ENCODE assay signal across 11 cellular contexts in genomic region chr9:90007516-90008430, GRCh38.
A peak's percentile ranks its signal among the peaks of the same experiment; 100 is the strongest.
DNase-seq lines count a peak whose midpoint lies in the region; ATAC-seq, FAIRE-seq and TF ChIP-seq lines count a peak whose summit lies in the region.
"Had no signal": no experiment of that assay in that cellular context is flagged by ENCODE, and none has a peak within 500 bp of the region (broad histone marks: within the 10 kb centered on the region; RNA-seq: fewer than 3 reads in every experiment).

No MANE protein-coding gene starts in this region.

- no peaks in the 10 kb centered on the region for H3K36me3 Mint-ChIP-seq in GM23338 (ENCODE audit: low read depth)
- H3K36me3 Mint-ChIP-seq in stimulated activated naive B cell treated with anti-CD40 and anti-IgM and Interleukin-4, amounts not matched to agents 10 μg/mL and 1 μg/mL and 100 μg/mL, for 72 hours = no peaks in the 10 kb centered on the region

- WGBS in testis, 2 donors = 85% methylated on average over 11 of the region's 11 CpGs

- H3K4me2 ChIP-seq in GM23338 = no peak overlapping the region

- no peak overlapping the region for H3K27ac Mint-ChIP-seq in GM23338
- H3K27ac Mint-ChIP-seq in stimulated activated naive B cell treated with anti-CD40 and anti-IgM and Interleukin-4, amounts not matched to agents 10 μg/mL and 1 μg/mL and 100 μg/mL, for 72 hours = peak overlapping the region; percentile 34

- FAIRE-seq in frontal cortex (lab: Jason Lieb, UNC) = no peak

- no peaks in the 10 kb centered on the region; the same call in 1 of the 2 replicates for H3K4me1 ChIP-seq in GM23338 (ENCODE audit: insufficient read depth)
- peaks cover 11% of the 10 kb centered on the region for H3K4me1 ChIP-seq in testis

- H2AFZ ChIP-seq in GM23338 = peak overlapping the region; percentile 72; the same call in 1 of the 2 replicates

- no peaks in the 10 kb centered on the region for H4K20me1 ChIP-seq in GM23338 (replicated peaks; ENCODE audit: insufficient read depth)

- no peak overlapping the region for H3K27ac ChIP-seq in GM23338 (ENCODE audit: low read depth)
- no peak overlapping the region for H3K27ac ChIP-seq in testis

- H3K9me3 ChIP-seq in testis = no peaks in the 10 kb centered on the region
- H3K9me3 ChIP-seq: ovary had no signal

- ATAC-seq in GM23338 = peak; percentile 72
- peak in 1 of 2 donors; percentile 24 for ATAC-seq in stimulated activated naive B cell treated with anti-CD40 and anti-IgM and Interleukin-4, amounts not matched to agents 10 μg/mL and 1 μg/mL and 100 μg/mL, for 72 hours (replicated peaks)
- ATAC-seq in GM19452 (IDR thresholded peaks at IDR 0.05; ENCODE audit: unreplicated experiment) = no peak

- TF ChIP-seq POLR2A in testis (IDR thresholded peaks at IDR 0.05) = no peak

- no peaks in the 10 kb centered on the region for H3K27me3 ChIP-seq in GM23338 (ENCODE audit: insufficient read depth)
- H3K27me3 ChIP-seq in testis = no peaks in the 10 kb centered on the region
- H3K27me3 ChIP-seq: ovary had no signal

- no peaks in the 10 kb centered on the region for H3K27me3 Mint-ChIP-seq in GM23338 (ENCODE audit: insufficient read depth, low read depth, poor library complexity)
- H3K27me3 Mint-ChIP-seq in stimulated activated naive B cell treated with anti-CD40 and anti-IgM and Interleukin-4, amounts not matched to agents 10 μg/mL and 1 μg/mL and 100 μg/mL, for 72 hours = no peaks in the 10 kb centered on the region

- no peaks in the 10 kb centered on the region for H3K36me3 ChIP-seq in GM23338 (ENCODE audit: insufficient read depth)
- no peaks in the 10 kb centered on the region for H3K36me3 ChIP-seq in testis (ENCODE audit: low read depth, missing control alignments)
- H3K36me3 ChIP-seq: ovary had no signal

- intact Hi-C loops in testis (cut with DNase I; ENCODE audit: low total_unique reads) = no loop called here

- in situ Hi-C loops in astrocyte of the cerebellum (cut with HindIII; ENCODE audit: low sequenced_read_pairs) = no loop called here

- peaks cover 18% of the 10 kb centered on the region for H3K4me1 Mint-ChIP-seq in GM23338
- peaks cover 28 to 36% of the 10 kb centered on the region in 2 donors for H3K4me1 Mint-ChIP-seq in stimulated activated naive B cell treated with anti-CD40 and anti-IgM and Interleukin-4, amounts not matched to agents 10 μg/mL and 1 μg/mL and 100 μg/mL, for 72 hours

- H3K9me2 ChIP-seq in GM23338 (ENCODE audit: insufficient read depth) = no peaks in the 10 kb centered on the region

- H3K4me3 ChIP-seq in GM23338 (no peak overlapping the region), astrocyte of the cerebellum (ENCODE audit: low read depth, low read length) (no peak overlapping the region), testis (no peak overlapping the region)
- H3K4me3 ChIP-seq: ovary had no signal

- H3F3A ChIP-seq in GM23338 (replicated peaks; ENCODE audit: low read depth) = no peaks in the 10 kb centered on the region

- H3K9me3 Mint-ChIP-seq in GM23338 = no peaks in the 10 kb centered on the region; the same call in 2 of the 3 replicates
- H3K9me3 Mint-ChIP-seq in stimulated activated naive B cell treated with anti-CD40 and anti-IgM and Interleukin-4, amounts not matched to agents 10 μg/mL and 1 μg/mL and 100 μg/mL, for 72 hours = peaks cover 0 to 3% of the 10 kb centered on the region in 2 donors

- H3K4me3 Mint-ChIP-seq in GM23338 = no peak overlapping the region
- H3K4me3 Mint-ChIP-seq in stimulated activated naive B cell treated with anti-CD40 and anti-IgM and Interleukin-4, amounts not matched to agents 10 μg/mL and 1 μg/mL and 100 μg/mL, for 72 hours = no peak overlapping the region

- no peaks in the 10 kb centered on the region for H3K79me2 ChIP-seq in GM23338 (replicated peaks; ENCODE audit: insufficient read depth)

- no peak for TF ChIP-seq CTCF in GM23338 (conservative IDR thresholded peaks at IDR 0.05; ENCODE audit: low read depth in 2 of 2)
- TF ChIP-seq CTCF in astrocyte of the cerebellum (IDR thresholded peaks at IDR 0.05; ENCODE audit: low read depth, low read length, missing control alignments) = no peak
- no peak for TF ChIP-seq CTCF in testis (IDR thresholded peaks at IDR 0.05)

- DNase-seq in GM23338 (ENCODE audit: low spot score) (peak; percentile 21), astrocyte of the cerebellum (ENCODE audit: low read depth) (peak; percentile 81), iris pigment epithelial cell (ENCODE audit: low read depth) (peak; percentile 62), testis (no peak), NCI-H2081 (lab: John Stamatoyannopoulos, UW) (no peak), frontal cortex (ENCODE audit: low spot score in 2 of 2) (no peak)
- DNase-seq in stimulated activated naive B cell treated with anti-CD40 and anti-IgM and Interleukin-4, amounts not matched to agents 10 μg/mL and 1 μg/mL and 100 μg/mL, for 72 hours = no peak
- DNase-seq: hippocampal formation, NCI-H524, ovary had no signal

TF ChIP-seq in GM23338, 12 proteins besides CTCF, POLR2A, EP300 and RAD21:
- no peak for TF ChIP-seq STAT1 (IDR thresholded peaks at IDR 0.05; ENCODE audit: unreplicated experiment)
- TF ChIP-seq ETS1 (IDR thresholded peaks at IDR 0.05) = no peak
- TF ChIP-seq REST (IDR thresholded peaks at IDR 0.05; ENCODE audit: unreplicated experiment) = no peak
- TF ChIP-seq CREB1 (CRISPR knock-in tag; IDR thresholded peaks at IDR 0.05; ENCODE audit: low read depth) = no peak
- no peak for TF ChIP-seq EZH2phosphoT487 (IDR thresholded peaks at IDR 0.05; ENCODE audit: unreplicated experiment)
- TF ChIP-seq POLR2AphosphoS5 (IDR thresholded peaks at IDR 0.05; ENCODE audit: low read depth) = no peak
- no peak for TF ChIP-seq EZH2 (IDR thresholded peaks at IDR 0.05; ENCODE audit: low read depth, unreplicated experiment)
- TF ChIP-seq ZNF331 (CRISPR knock-in tag; IDR thresholded peaks at IDR 0.05; ENCODE audit: low read depth) = no peak

Comparison
In these comparisons a context has a peak if more than half of its experiments do, and no peak if none do; other contexts are left out.
1. DNase-seq: peak in GM23338 (single experiment), astrocyte of the cerebellum (single experiment) and iris pigment epithelial cell (single experiment); none in stimulated activated naive B cell treated with anti-CD40 and anti-IgM and Interleukin-4, amounts not matched to agents 10 μg/mL and 1 μg/mL and 100 μg/mL, for 72 hours (single experiment), testis (single experiment), NCI-H2081 (0 of 2) and frontal cortex (0 of 2).